In genomic region chr19:32346901-32347300, GRCh38 we compare ENCODE assay signal across 9 cellular contexts. TPM values are rescaled to one million over a fixed set of nuclear protein-coding genes. Genes with fewer than 3 reads are reported as not detected.
DNase-seq lines count a peak whose midpoint lies in the region; ATAC-seq and TF ChIP-seq lines count a peak whose summit lies in the region.
"Had no signal": no experiment of that assay in that cellular context is flagged by ENCODE, and none has a peak within 500 bp of the region (broad histone marks: within the 10 kb centered on the region; RNA-seq: fewer than 3 reads in every experiment).

No MANE protein-coding gene starts in this region.

- peaks cover 54% of the 10 kb centered on the region for H3K4me1 Mint-ChIP-seq in activated CD4-positive, alpha-beta T cell treated with anti-CD3 and anti-CD28 coated beads for 36 hours
- H3K4me1 Mint-ChIP-seq in activated CD4-positive, alpha-beta memory T cell treated with anti-CD3 and anti-CD28 coated beads, Interleukin-2, amount 10 ng/mL, durations not matched to agents 7 days and 5 days, result peaks cover 51% of the 10 kb centered on the region

- WGBS in stomach, 5 donors, result 48 to 60% (median 49%) methylated on average over 3 of the region's 3 CpGs

- peaks cover 2% of the 10 kb centered on the region for H3K27me3 Mint-ChIP-seq in activated CD4-positive, alpha-beta T cell treated with anti-CD3 and anti-CD28 coated beads for 36 hours
- peaks cover 10% of the 10 kb centered on the region for H3K27me3 Mint-ChIP-seq in activated CD4-positive, alpha-beta memory T cell treated with anti-CD3 and anti-CD28 coated beads, Interleukin-2, amount 10 ng/mL, durations not matched to agents 7 days and 5 days

- no peak for DNase-seq in activated CD4-positive, alpha-beta T cell treated with anti-CD3 and anti-CD28 coated beads for 36 hours
- DNase-seq in activated CD4-positive, alpha-beta T cell treated with anti-CD3 and anti-CD28 coated beads for 48 hours, result no peak
- DNase-seq in activated CD4-positive, alpha-beta memory T cell treated with anti-CD3 and anti-CD28 coated beads, Interleukin-2, amount 10 ng/mL, durations not matched to agents 7 days and 5 days, result no peak
- DNase-seq in stomach (no peak), NCI-H146 treated with DMSO at 0.1 percent for 48 hours (lab: John Stamatoyannopoulos, UW; ENCODE audit: unreplicated experiment) (no peak), NCI-H69 (lab: John Stamatoyannopoulos, UW) (no peak)
- DNase-seq: NCI-H1694 had no signal

- intact Hi-C loops in activated CD4-positive, alpha-beta T cell treated with anti-CD3 and anti-CD28 coated beads for 36 hours (cut with DNase I, micrococcal nuclease), result loop anchor here (2.0 to 5.0 kb wide), 4 partner anchors 58 to 1135 kb away; partner anchors contain the start of genes CEBPG (in 1 of the 2), DPY19L3 (in 1 of the 2) and NUDT19 (in 1 of the 2)
- intact Hi-C loops in stomach (cut with DNase I; ENCODE audit: low total_unique reads), result no loop called here

- H3K9me3 Mint-ChIP-seq in activated CD4-positive, alpha-beta T cell treated with anti-CD3 and anti-CD28 coated beads for 36 hours (ENCODE audit: low read depth), result no peaks in the 10 kb centered on the region
- H3K9me3 Mint-ChIP-seq in activated CD4-positive, alpha-beta memory T cell treated with anti-CD3 and anti-CD28 coated beads, Interleukin-2, amount 10 ng/mL, durations not matched to agents 7 days and 5 days, result no peaks in the 10 kb centered on the region

- H3K9me3 ChIP-seq in iPS-18c (ENCODE audit: control insufficient read depth, insufficient read depth, low read length) (no peaks in the 10 kb centered on the region), stomach (no peaks in the 10 kb centered on the region)

- H3K27ac Mint-ChIP-seq in activated CD4-positive, alpha-beta T cell treated with anti-CD3 and anti-CD28 coated beads for 36 hours, result no peak overlapping the region
- H3K27ac Mint-ChIP-seq in activated CD4-positive, alpha-beta memory T cell treated with anti-CD3 and anti-CD28 coated beads, Interleukin-2, amount 10 ng/mL, durations not matched to agents 7 days and 5 days, result peak overlapping the region; percentile 90

- no peak for TF ChIP-seq CTCF in stomach (IDR thresholded peaks at IDR 0.05)

- peak overlapping the region in 1 of 5 donors; percentile 92 for H3K27ac ChIP-seq in stomach

- H3K4me3 ChIP-seq in iPS-18c (ENCODE audit: insufficient read depth, low read depth, low read length) (peak overlapping the region; percentile 87; the same call in 1 of the 2 replicates), stomach (peak overlapping the region; percentile 83 to 97 (median 90))

- no peak for TF ChIP-seq EP300 in stomach (IDR thresholded peaks at IDR 0.05)

- POLR2A ChIA-PET in activated CD4-positive, alpha-beta T cell treated with anti-CD3 and anti-CD28 coated beads for 36 hours (lab: Charles Lee), result no interaction called here
- POLR2A ChIA-PET in activated CD4-positive, alpha-beta memory T cell treated with anti-CD3 and anti-CD28 coated beads, Interleukin-2, amount 10 ng/mL, durations not matched to agents 7 days and 5 days (lab: Charles Lee), result interaction anchor here (1.0 to 4.3 kb wide), 5 partner anchors 9 to 234 kb away, joined by 3 to 37 read pairs (median 7); partner anchors contain the start of genes DPY19L3 and PDCD5

- no peak for ATAC-seq in activated CD4-positive, alpha-beta T cell treated with anti-CD3 and anti-CD28 coated beads for 36 hours
- no peak for ATAC-seq in GM21723 (IDR thresholded peaks at IDR 0.05; ENCODE audit: unreplicated experiment)

- peaks cover 36% of the 10 kb centered on the region for H3K36me3 Mint-ChIP-seq in activated CD4-positive, alpha-beta T cell treated with anti-CD3 and anti-CD28 coated beads for 36 hours (ENCODE audit: low read depth)
- H3K36me3 Mint-ChIP-seq in activated CD4-positive, alpha-beta memory T cell treated with anti-CD3 and anti-CD28 coated beads, Interleukin-2, amount 10 ng/mL, durations not matched to agents 7 days and 5 days (ENCODE audit: low read depth), result peaks cover 41% of the 10 kb centered on the region

- H3K4me1 ChIP-seq in stomach, result peaks cover 35 to 64% (median 46%) of the 10 kb centered on the region in 4 donors

- CTCF ChIA-PET in activated CD4-positive, alpha-beta T cell treated with anti-CD3 and anti-CD28 coated beads for 36 hours (lab: Charles Lee), result interaction anchor here (1.4 to 1.8 kb wide), 3 partner anchors 8 to 57 kb away, joined by 4 to 5 read pairs (median 4); no protein-coding TSS in a partner anchor
- CTCF ChIA-PET in activated CD4-positive, alpha-beta memory T cell treated with anti-CD3 and anti-CD28 coated beads, Interleukin-2, amount 10 ng/mL, durations not matched to agents 7 days and 5 days (lab: Charles Lee), result interaction anchor here (0.7 to 1.2 kb wide), 2 partner anchors 39 to 323 kb away, joined by 3 to 4 read pairs; no protein-coding TSS in a partner anchor

- H3K4me3 Mint-ChIP-seq in activated CD4-positive, alpha-beta T cell treated with anti-CD3 and anti-CD28 coated beads for 36 hours, result peak overlapping the region; percentile 92
- peak overlapping the region; percentile 98 for H3K4me3 Mint-ChIP-seq in activated CD4-positive, alpha-beta memory T cell treated with anti-CD3 and anti-CD28 coated beads, Interleukin-2, amount 10 ng/mL, durations not matched to agents 7 days and 5 days

- peaks cover 0 to 25% (median 19%) of the 10 kb centered on the region in 4 donors for H3K36me3 ChIP-seq in stomach

- TF ChIP-seq POLR2A in stomach (IDR thresholded peaks at IDR 0.05), result no peak

- peaks cover 0 to 8% (median 0%) of the 10 kb centered on the region in 3 donors for H3K27me3 ChIP-seq in stomach

RNA-seq across cellular contexts. Expression of gene ZNF507, which starts 1.5 kb away (rescaled TPM):
- 10 to 100 TPM; 25.2 to 27.6 TPM for total RNA-seq in activated CD4-positive, alpha-beta T cell treated with anti-CD3 and anti-CD28 coated beads for 36 hours
- total RNA-seq in activated CD4-positive, alpha-beta memory T cell treated with anti-CD3 and anti-CD28 coated beads, Interleukin-2, amount 10 ng/mL, durations not matched to agents 7 days and 5 days, result 10 to 100 TPM; 23.4 to 23.7 TPM
- total RNA-seq in stomach, result 10 to 100 TPM; 14.0 to 76.5 (median 42.2) TPM
- polyA plus RNA-seq in stomach, result 1 to 10 TPM; 2.8 to 5.0 (median 3.2) TPM

RNA-seq across cellular contexts. Expression of gene DPY19L3, which starts 58.7 kb away (rescaled TPM):
- 10 to 100 TPM; 14.3 to 14.6 TPM for total RNA-seq in activated CD4-positive, alpha-beta T cell treated with anti-CD3 and anti-CD28 coated beads for 36 hours
- 1 to 10 TPM; 8.3 to 9.5 TPM for total RNA-seq in activated CD4-positive, alpha-beta memory T cell treated with anti-CD3 and anti-CD28 coated beads, Interleukin-2, amount 10 ng/mL, durations not matched to agents 7 days and 5 days
- 10 to 100 TPM; 10.7 to 79.4 (median 41.3) TPM for total RNA-seq in stomach
- polyA plus RNA-seq in stomach, result 1 to 10 TPM; 2.1 to 4.2 (median 3.2) TPM
